18 cellular contexts compared by ENCODE assay signal in the genomic region with DNA sequence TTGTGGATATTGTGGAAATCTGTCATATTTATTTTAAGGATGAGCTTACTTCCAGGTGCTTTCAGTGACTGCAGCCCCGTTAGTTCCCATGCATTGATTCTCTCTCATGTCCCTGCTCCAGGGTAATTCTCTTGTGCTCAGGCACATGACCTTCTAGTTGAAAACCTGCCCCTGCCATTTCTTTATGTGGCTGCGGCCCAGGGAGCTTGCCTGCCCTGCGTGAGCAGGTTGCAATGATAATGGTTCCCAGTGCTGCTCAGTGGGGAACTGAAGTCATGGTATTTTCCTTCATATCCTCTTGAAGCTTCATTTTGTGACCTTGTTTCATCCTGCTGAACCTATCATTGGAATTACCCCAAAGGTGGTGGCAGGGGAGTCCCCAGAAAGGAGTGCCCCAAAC.
DNase-seq lines count a peak whose midpoint lies in the region; ATAC-seq, FAIRE-seq and TF ChIP-seq lines count a peak whose summit lies in the region.
"Had no signal": no experiment of that assay in that cellular context is flagged by ENCODE, and none has a peak within 500 bp of the region (broad histone marks: within the 10 kb centered on the region; RNA-seq: fewer than 3 reads in every experiment).

No MANE protein-coding gene starts in this region.

- H3K27me3 ChIP-seq in GM23338 (ENCODE audit: insufficient read depth), result no peaks in the 10 kb centered on the region
- H3K27me3 ChIP-seq in H1 (replicated peaks in 1 of 4; ENCODE audit: control insufficient read depth in 3 of 4, extremely low read depth in 1 of 4, insufficient read depth in 3 of 4, low read length in 3 of 4), result no peaks in the 10 kb centered on the region

- CTCF ChIA-PET in H1 (lab: Charles Lee; ENCODE audit: partially characterized antibody), result interaction anchor here (0.6 to 1.6 kb wide), 3 partner anchors 10 to 1095 kb away, joined by 3 to 6 read pairs (median 3); no protein-coding TSS in a partner anchor

- H3K4me1 Mint-ChIP-seq in GM23338, result peaks cover 26% of the 10 kb centered on the region

- FAIRE-seq in H1 (lab: Jason Lieb, UNC), result no peak
- FAIRE-seq: A204.1, GM12891 had no signal

- H3K4me3 ChIP-seq in GM23338, result no peak overlapping the region
- H3K4me3 ChIP-seq in H1 (ENCODE audit: extremely low read depth in 1 of 4, insufficient read depth in 2 of 4, low read depth in 3 of 4, low read length in 4 of 4), result no peak overlapping the region

- no peak for TF ChIP-seq RAD21 in H1 (IDR thresholded peaks at IDR 0.05 in 1 of 2, conservative IDR thresholded peaks at IDR 0.05 in 1 of 2; ENCODE audit: low read depth in 2 of 2, low read length in 2 of 2)

- 0 out of 2 replicates have a peak, but pooled peaks cover 2% of the 10 kb centered on the region for H3K9me2 ChIP-seq in GM23338 (ENCODE audit: insufficient read depth)

- H3K4me1 ChIP-seq in GM23338 (ENCODE audit: insufficient read depth), result no peaks in the 10 kb centered on the region
- peaks cover 0 to 18% (median 5%) of the 10 kb centered on the region in 4 experiments; a peak in 4 of 7 replicates for H3K4me1 ChIP-seq in H1 (replicated peaks in 1 of 4; ENCODE audit: control insufficient read depth in 3 of 4, insufficient read depth in 4 of 4, low read length in 3 of 4)

- ATAC-seq in GM23338, result peak; percentile 95
- ATAC-seq in HG02623 (IDR thresholded peaks at IDR 0.05; ENCODE audit: unreplicated experiment), result no peak

- no peak overlapping the region for H4K8ac ChIP-seq in H1 (ENCODE audit: extremely low read depth, insufficient read depth, low read length)

- no peaks in the 10 kb centered on the region for H3K79me1 ChIP-seq in H1 (ENCODE audit: low read depth, low read length)

- no peaks in the 10 kb centered on the region for H3K9me3 ChIP-seq in H1 (ENCODE audit: insufficient read depth in 2 of 2, low read depth in 1 of 2, low read length in 1 of 2)

- no peak overlapping the region for H3K4ac ChIP-seq in H1 (replicated peaks; ENCODE audit: insufficient read length, low read depth, low read length)

- no peak overlapping the region for H3K56ac ChIP-seq in H1 (replicated peaks; ENCODE audit: insufficient read length, low read depth, low read length)

- no peaks in the 10 kb centered on the region for H3K36me3 Mint-ChIP-seq in GM23338 (ENCODE audit: low read depth)

- H3K14ac ChIP-seq in H1 (ENCODE audit: insufficient read length), result no peak overlapping the region

- H3K9ac ChIP-seq in H1 (replicated peaks in 1 of 4; ENCODE audit: extremely low read depth in 1 of 4, low read depth in 3 of 4, low read length in 3 of 4), result no peak overlapping the region

- H3K27me3 Mint-ChIP-seq in GM23338 (ENCODE audit: insufficient read depth, low read depth, poor library complexity), result peaks cover 3% of the 10 kb centered on the region
- H3K27me3 Mint-ChIP-seq: B cell; CD4-positive, alpha-beta T cell had no signal

- POLR2A ChIA-PET in H1 (lab: Charles Lee; ENCODE audit: partially characterized antibody), result no interaction called here

- H3F3A ChIP-seq in GM23338 (replicated peaks; ENCODE audit: low read depth), result no peaks in the 10 kb centered on the region

- H2BK120ac ChIP-seq in H1 (replicated peaks; ENCODE audit: low read depth, low read length), result no peak overlapping the region

- H3K4me2 ChIP-seq in GM23338, result no peak overlapping the region
- H3K4me2 ChIP-seq in H1 (ENCODE audit: insufficient read depth in 1 of 2, low read depth in 2 of 2, low read length in 2 of 2), result peak overlapping the region in 1 of 2 experiments; percentile 7; a peak in 1 of 4 replicates

- no peak overlapping the region for H2BK5ac ChIP-seq in H1 (ENCODE audit: low read depth, low read length)

- H3K36me3 ChIP-seq in GM23338 (ENCODE audit: insufficient read depth), result no peaks in the 10 kb centered on the region
- no peaks in the 10 kb centered on the region for H3K36me3 ChIP-seq in H1 (ENCODE audit: control insufficient read depth in 2 of 4, insufficient read depth in 4 of 4, low read length in 3 of 4)

- H3K79me2 ChIP-seq in GM23338 (replicated peaks; ENCODE audit: insufficient read depth) (no peaks in the 10 kb centered on the region), H1 (ENCODE audit: control insufficient read depth in 1 of 2, insufficient read depth in 2 of 2, low read length in 2 of 2) (no peaks in the 10 kb centered on the region)

- H4K5ac ChIP-seq in H1 (ENCODE audit: insufficient read length, low read depth, low read length), result no peak overlapping the region

- no peak for TF ChIP-seq POLR2A in H1 (IDR thresholded peaks at IDR 0.05; ENCODE audit: control extremely low read depth in 1 of 2, low read depth in 2 of 2, low read length in 2 of 2)

- no peak overlapping the region for H3K23ac ChIP-seq in H1 (ENCODE audit: insufficient read length)

- H3K9me3 Mint-ChIP-seq in GM23338, result no peaks in the 10 kb centered on the region
- H3K9me3 Mint-ChIP-seq: CD4-positive, alpha-beta T cell; HFFc6 had no signal

- no peak overlapping the region for H3K4me3 Mint-ChIP-seq in GM23338
- H3K4me3 Mint-ChIP-seq: B cell; CD4-positive, alpha-beta T cell; HFFc6 had no signal

- 44% methylated on average over 3 of the region's 3 CpGs; no CpG with 5 or more reads in 1 of the 2 experiments for WGBS in H1 (ENCODE audit: extremely low coverage in 1 of 2, insufficient coverage in 1 of 2, insufficient read length in 1 of 2, insufficient replicate concordance in 2 of 2, low coverage in 1 of 2, low lambda C conversion rate in 2 of 2, missing lambda C conversion rate in 1 of 2), 2 experiments

- H2BK12ac ChIP-seq in H1 (ENCODE audit: low read depth, low read length), result no peak overlapping the region

- no peak overlapping the region for H2BK20ac ChIP-seq in H1 (ENCODE audit: low read length)

- TF ChIP-seq CTCF in GM23338 (conservative IDR thresholded peaks at IDR 0.05; ENCODE audit: low read depth in 2 of 2) (no peak), H1 (IDR thresholded peaks at IDR 0.05; ENCODE audit: control extremely low read depth in 1 of 3, insufficient read depth in 1 of 3, low read depth in 1 of 3, low read length in 3 of 3) (no peak)

- H3K23me2 ChIP-seq in H1 (ENCODE audit: low read depth, low read length), result no peaks in the 10 kb centered on the region

- H4K20me1 ChIP-seq in GM23338 (replicated peaks; ENCODE audit: insufficient read depth) (no peaks in the 10 kb centered on the region), H1 (replicated peaks in 1 of 2; ENCODE audit: control insufficient read depth in 1 of 2, insufficient read depth in 2 of 2, low read length in 2 of 2) (no peaks in the 10 kb centered on the region)

- no peak overlapping the region for H2AK5ac ChIP-seq in H1 (ENCODE audit: low read depth, low read length)

- DNase-seq in GM23338 (ENCODE audit: low spot score) (peak; percentile 7), NCI-H2227 (lab: John Stamatoyannopoulos, UW; ENCODE audit: unreplicated experiment) (peak; percentile 7), H1 (ENCODE audit: low read depth in 1 of 2, low spot score in 2 of 2) (no peak), iPS-NIHi7 (ENCODE audit: extremely low spot score) (peak; percentile 35), NCI-H187 treated with DMSO at 0.1 percent for 48 hours (lab: John Stamatoyannopoulos, UW) (no peak), nucleus accumbens (lab: John Stamatoyannopoulos, UW) (no peak)
- DNase-seq: C1 segment of cervical spinal cord; Calu3; CD4-positive, alpha-beta T cell; DMS 273 treated with DMSO at 0.1 percent for 48 hours; GOT3; HFFc6; IMR-90 had no signal

- no peak overlapping the region for H2BK15ac ChIP-seq in H1 (ENCODE audit: low read length)

- H4K91ac ChIP-seq in H1 (replicated peaks; ENCODE audit: insufficient read length, low read length), result no peak overlapping the region

- no peak for TF ChIP-seq EP300 in H1 (IDR thresholded peaks at IDR 0.05; ENCODE audit: borderline replicate concordance in 1 of 2, low read depth in 2 of 2, low read length in 2 of 2)

- H3K27ac ChIP-seq in GM23338 (ENCODE audit: low read depth) (no peak overlapping the region), H1 (ENCODE audit: low read depth, low read length) (no peak overlapping the region)
- H3K27ac ChIP-seq: HL-60 had no signal

- no peak overlapping the region for H3K18ac ChIP-seq in H1 (ENCODE audit: extremely low read depth, low read length)

- H2AFZ ChIP-seq in GM23338 (no peak overlapping the region), H1 (ENCODE audit: low read length) (no peak overlapping the region)

- no peak overlapping the region; the same call in 1 of the 2 replicates for H3K27ac Mint-ChIP-seq in GM23338
- H3K27ac Mint-ChIP-seq: B cell; CD4-positive, alpha-beta T cell; HFFc6 had no signal

TF ChIP-seq in H1, 55 proteins besides CTCF, POLR2A, EP300 and RAD21 (continues in another document):
- TF ChIP-seq, protein P1, sequence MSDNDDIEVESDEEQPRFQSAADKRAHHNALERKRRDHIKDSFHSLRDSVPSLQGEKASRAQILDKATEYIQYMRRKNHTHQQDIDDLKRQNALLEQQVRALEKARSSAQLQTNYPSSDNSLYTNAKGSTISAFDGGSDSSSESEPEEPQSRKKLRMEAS (IDR thresholded peaks at IDR 0.05), result 0 out of 2 replicates have a peak, but pooled peaks have one; percentile 22
- no peak for TF ChIP-seq RFX5 (IDR thresholded peaks at IDR 0.05; ENCODE audit: borderline replicate concordance, low read depth, low read length)
- no peak for TF ChIP-seq ASH2L (IDR thresholded peaks at IDR 0.05; ENCODE audit: low read length)
- no peak for TF ChIP-seq SUZ12 (IDR thresholded peaks at IDR 0.05; ENCODE audit: low read length)
- 0 out of 4 replicates have a peak, but pooled peaks of 1 of the 2 experiments have one; percentile 39 for TF ChIP-seq HDAC2 (IDR thresholded peaks at IDR 0.05; ENCODE audit: borderline replicate concordance in 1 of 2, low read depth in 2 of 2, low read length in 2 of 2)
- no peak for TF ChIP-seq KDM5A (IDR thresholded peaks at IDR 0.05; ENCODE audit: low read length)
- peak; percentile 58 for TF ChIP-seq CTBP2 (IDR thresholded peaks at IDR 0.05; ENCODE audit: borderline replicate concordance, insufficient read depth, insufficient read length, low read length)
- no peak for TF ChIP-seq CHD2 (IDR thresholded peaks at IDR 0.05; ENCODE audit: low read length)
- TF ChIP-seq SIX5 (IDR thresholded peaks at IDR 0.05; ENCODE audit: low read depth, low read length), result no peak
- no peak for TF ChIP-seq TAF7 (optimal IDR thresholded peaks at IDR 0.05; ENCODE audit: borderline replicate concordance, low read depth, low read length)

Comparison
In these comparisons a context has a peak if more than half of its experiments do, and no peak if none do; other contexts are left out.
1. DNase-seq: peak in GM23338 (single experiment), NCI-H2227 (single experiment) and iPS-NIHi7 (single experiment); none in H1 (0 of 2), NCI-H187 treated with DMSO at 0.1 percent for 48 hours (single experiment) and nucleus accumbens (0 of 56).